ENCODE assay signal across 25 cellular contexts in genomic region chr6:132978685-132979084, GRCh38.
A peak's percentile ranks its signal among the peaks of the same experiment; 100 is the strongest.
DNase-seq lines count a peak whose midpoint lies in the region; ATAC-seq, FAIRE-seq and TF ChIP-seq lines count a peak whose summit lies in the region.
"Had no signal": no experiment of that assay in that cellular context is flagged by ENCODE, and none has a peak within 500 bp of the region (broad histone marks: within the 10 kb centered on the region; RNA-seq: fewer than 3 reads in every experiment).

No MANE protein-coding gene starts in this region.

- DNase-seq in IMR-90 (peak; percentile 61), bronchial epithelial cell (ENCODE audit: low read depth) (peak; percentile 39), iris pigment epithelial cell (ENCODE audit: low read depth) (peak; percentile 12), RWPE1 (ENCODE audit: low spot score) (no peak)
- no peak for DNase-seq in activated CD8-positive, alpha-beta memory T cell treated with anti-CD3 and anti-CD28 coated beads, Interleukin-2, amount 50 U/mL, for 4 hours
- DNase-seq in stimulated activated CD4-positive, alpha-beta T cell treated with anti-CD3 and anti-CD28 coated beads, Interleukin-15, amount 100 ng/mL, for 24 hours, result no peak
- DNase-seq: 8988T; ACHN; BE2C; C1 segment of cervical spinal cord; CD4-positive, alpha-beta memory T cell; CD4-positive, CD25-positive, alpha-beta regulatory T cell; CD8-positive, alpha-beta memory T cell; COR-L47; DMS 273 treated with DMSO at 0.1 percent for 48 hours; DMS153; DMS53; DMS79; DND-41; EL; GDM1 had no signal

- H3K4me1 ChIP-seq in IMR-90 (ENCODE audit: control insufficient read depth, insufficient read depth, low read length), result no peaks in the 10 kb centered on the region

- no peak overlapping the region for H3K9ac ChIP-seq in IMR-90 (ENCODE audit: low read depth, low read length)
- H3K9ac ChIP-seq: BLaER1 had no signal

- H3K23ac ChIP-seq in IMR-90 (ENCODE audit: low read depth, low read length), result no peak overlapping the region

- no peak overlapping the region for H2AK9ac ChIP-seq in IMR-90 (replicated peaks; ENCODE audit: low read depth, low read length, poor library complexity)

- FAIRE-seq in bronchial epithelial cell (lab: Jason Lieb, UNC), result no peak
- FAIRE-seq: GM12878, GM12892, GM18507 had no signal

- no peak overlapping the region for H4K8ac ChIP-seq in IMR-90 (ENCODE audit: low read depth in 2 of 2, low read length in 2 of 2)

- TF ChIP-seq RAD21 in IMR-90 (IDR thresholded peaks at IDR 0.05; ENCODE audit: low read length), result no peak

- H3K4me3 ChIP-seq in IMR-90 (ENCODE audit: insufficient read depth, low read depth, low read length) (no peak overlapping the region), bronchial epithelial cell (ENCODE audit: low read depth, low read length) (no peak overlapping the region)
- H3K4me3 ChIP-seq: BLaER1, GM12878 had no signal

- H3K36me3 ChIP-seq in IMR-90 (ENCODE audit: control insufficient read depth, insufficient read depth, low read length), result no peaks in the 10 kb centered on the region
- H3K36me3 ChIP-seq in bronchial epithelial cell (ENCODE audit: control insufficient read depth, insufficient read depth, low read length), result no peaks in the 10 kb centered on the region
- H3K36me3 ChIP-seq: BE2C, BLaER1 had no signal

- dilution Hi-C loops in IMR-90 (cut with HindIII; ENCODE audit: low sequenced_read_pairs, unreplicated experiment), result no loop called here

- no peak overlapping the region for H2AK5ac ChIP-seq in IMR-90 (ENCODE audit: low read depth, low read length)

- POLR2A ChIA-PET in IMR-90 (lab: Charles Lee; ENCODE audit: unreplicated experiment) (no interaction called here), RWPE1 (lab: Yijun Ruan, JAX; ENCODE audit: low non-redundant PET) (no interaction called here)

- CTCF ChIA-PET in IMR-90 (lab: Yijun Ruan, JAX) (no interaction called here), RWPE1 (lab: Yijun Ruan, JAX) (interaction anchor here (0.5 kb wide), 1 partner anchor 192 kb away, joined by 4 read pairs; no protein-coding TSS in a partner anchor)

- no peak for TF ChIP-seq POLR2A in IMR-90 (IDR thresholded peaks at IDR 0.05; ENCODE audit: low read depth, low read length)

- H3K18ac ChIP-seq in IMR-90 (ENCODE audit: low read depth, low read length), result no peak overlapping the region

- H2BK120ac ChIP-seq in IMR-90 (ENCODE audit: low read depth, low read length), result no peak overlapping the region

- H2BK15ac ChIP-seq in IMR-90 (ENCODE audit: low read depth, low read length), result no peak overlapping the region

- H2BK20ac ChIP-seq in IMR-90 (ENCODE audit: low read depth, low read length), result no peak overlapping the region

- no peaks in the 10 kb centered on the region for H3K9me3 ChIP-seq in IMR-90 (ENCODE audit: control insufficient read depth, insufficient read depth, low read length)
- H3K9me3 ChIP-seq: BE2C, BLaER1 had no signal

- no peaks in the 10 kb centered on the region for H4K20me1 ChIP-seq in IMR-90 (ENCODE audit: insufficient read depth, low read length)
- H4K20me1 ChIP-seq: BLaER1 had no signal

- no peak overlapping the region for H2AFZ ChIP-seq in IMR-90 (replicated peaks; ENCODE audit: low read length, poor library complexity)

- TF ChIP-seq CTCF in IMR-90 (conservative IDR thresholded peaks at IDR 0.05; ENCODE audit: low read depth, low read length) (no peak), bronchial epithelial cell (IDR thresholded peaks at IDR 0.05; ENCODE audit: insufficient read depth, low read length, severe bottlenecking) (no peak), RWPE1 (conservative IDR thresholded peaks at IDR 0.05; ENCODE audit: low read depth) (no peak)

- no peak overlapping the region for H3K14ac ChIP-seq in IMR-90 (replicated peaks; ENCODE audit: low read depth, low read length)

- no peak overlapping the region for H2BK5ac ChIP-seq in IMR-90 (ENCODE audit: low read depth, low read length, poor library complexity, severe bottlenecking)

- no peak overlapping the region for H3K4ac ChIP-seq in IMR-90 (ENCODE audit: low read depth, low read length)

- H3K27me3 ChIP-seq in IMR-90 (ENCODE audit: control insufficient read depth, insufficient read depth, low read length) (no peaks in the 10 kb centered on the region), bronchial epithelial cell (ENCODE audit: control insufficient read depth, insufficient read depth, low read length) (no peaks in the 10 kb centered on the region)
- H3K27me3 ChIP-seq: BE2C, BLaER1 had no signal

- in situ Hi-C loops in IMR-90 (cut with MboI; ENCODE audit: low sequenced_read_pairs), result no loop called here

- ATAC-seq in IMR-90 (ENCODE audit: low read depth), result peak; percentile 93
- ATAC-seq: GM12878 had no signal

- H3K9me1 ChIP-seq in IMR-90 (ENCODE audit: insufficient read depth, low read length), result no peaks in the 10 kb centered on the region

- no peak overlapping the region for H4K91ac ChIP-seq in IMR-90 (ENCODE audit: insufficient read depth, low read depth, low read length)

- H3K79me1 ChIP-seq in IMR-90 (ENCODE audit: low read depth in 1 of 2, low read length in 2 of 2), result no peaks in the 10 kb centered on the region

- no peak overlapping the region for H3K4me2 ChIP-seq in IMR-90 (ENCODE audit: low read depth, low read length)
- H3K4me2 ChIP-seq: BLaER1 had no signal

- H4K5ac ChIP-seq in IMR-90 (ENCODE audit: low read depth, low read length), result no peak overlapping the region

- intact Hi-C loops in IMR-90 (cut with micrococcal nuclease), result no loop called here

- H3K27ac ChIP-seq in IMR-90 (ENCODE audit: insufficient read depth, low read length) (no peak overlapping the region), RWPE1 (no peak overlapping the region)
- H3K27ac ChIP-seq: BLaER1 had no signal

- no peak overlapping the region for H3K56ac ChIP-seq in IMR-90 (ENCODE audit: extremely low read depth, insufficient read depth, low read length)

- BruUV-seq in IMR-90 (replicated peaks; lab: Mats Ljungman, UMichigan), result no TSS peak

TF ChIP-seq in IMR-90, 13 proteins besides CTCF, POLR2A, EP300 and RAD21:
- TF ChIP-seq RFX5 (IDR thresholded peaks at IDR 0.05; ENCODE audit: low read depth, low read length) (no peak), ELK1 (IDR thresholded peaks at IDR 0.05; ENCODE audit: borderline replicate concordance, low read depth, low read length) (no peak), BHLHE40 (IDR thresholded peaks at IDR 0.05; ENCODE audit: low read depth, low read length) (no peak), CHD1 (IDR thresholded peaks at IDR 0.05; ENCODE audit: low read depth, low read length) (no peak), SMC3 (IDR thresholded peaks at IDR 0.05; ENCODE audit: low read depth, low read length) (no peak), NFE2L2 (IDR thresholded peaks at IDR 0.05; ENCODE audit: low read depth, low read length) (no peak), MAZ (IDR thresholded peaks at IDR 0.05; ENCODE audit: borderline replicate concordance, low read depth, low read length) (no peak), USF2 (IDR thresholded peaks at IDR 0.05; ENCODE audit: low read depth, low read length) (no peak)

Comparison
In these comparisons a context has a peak if more than half of its experiments do, and no peak if none do; other contexts are left out.
1. DNase-seq: peak in IMR-90 (single experiment), bronchial epithelial cell (single experiment) and iris pigment epithelial cell (single experiment); none in activated CD8-positive, alpha-beta memory T cell treated with anti-CD3 and anti-CD28 coated beads, Interleukin-2, amount 50 U/mL, for 4 hours (single experiment), stimulated activated CD4-positive, alpha-beta T cell treated with anti-CD3 and anti-CD28 coated beads, Interleukin-15, amount 100 ng/mL, for 24 hours (single experiment) and RWPE1 (single experiment).